In genomic region chr14:51846631-51847488, GRCh38 we compare ENCODE assay signal across 8 cellular contexts. TPM values are rescaled to one million over a fixed set of nuclear protein-coding genes. Genes with fewer than 3 reads are reported as not detected.
DNase-seq lines count a peak whose midpoint lies in the region; ATAC-seq and TF ChIP-seq lines count a peak whose summit lies in the region.

No MANE protein-coding gene starts in this region.

- WGBS in adrenal gland, 4 donors, result 41 to 51% (median 49%) methylated on average over 16 of the region's 16 CpGs

- H3K4me1 Mint-ChIP-seq in IgD-negative memory B cell, result peaks cover 36 to 63% (median 37%) of the 10 kb centered on the region in 3 donors
- H3K4me1 Mint-ChIP-seq in T-cell, result peaks cover 65 to 76% (median 66%) of the 10 kb centered on the region in 3 donors

- peak overlapping the region; percentile 98 to 100 (median 99) for H3K27ac Mint-ChIP-seq in IgD-negative memory B cell
- H3K27ac Mint-ChIP-seq in T-cell, result peak overlapping the region; percentile 99

- no peaks in the 10 kb centered on the region for H3K36me3 ChIP-seq in adrenal gland (replicated peaks in 1 of 2)

- no peaks in the 10 kb centered on the region for H3K27me3 ChIP-seq in adrenal gland

- intact Hi-C loops in adrenal gland (cut with DNase I), result no loop called here

- H3K36me3 Mint-ChIP-seq in IgD-negative memory B cell, result no peaks in the 10 kb centered on the region
- no peaks in the 10 kb centered on the region for H3K36me3 Mint-ChIP-seq in T-cell

- no peak for TF ChIP-seq CTCF in adrenal gland (IDR thresholded peaks at IDR 0.05)

- H3K9me3 Mint-ChIP-seq in IgD-negative memory B cell (peaks cover 0 to 3% (median 2%) of the 10 kb centered on the region in 3 donors), T-cell (peaks cover 0 to 14% (median 8%) of the 10 kb centered on the region in 3 donors)

- H3K27ac ChIP-seq in adrenal gland (peak overlapping the region in 4 of 5 donors; percentile 21 to 87 (median 73)), skin epidermis (peak overlapping the region in 19 of 21 experiments; percentile 26 to 93 (median 73))

- TF ChIP-seq POLR2A in adrenal gland (IDR thresholded peaks at IDR 0.05), result no peak

- H3K4me3 ChIP-seq in adrenal gland (no peak overlapping the region), iPS-18c (ENCODE audit: insufficient read depth, low read depth, low read length) (peak overlapping the region; percentile 22; the same call in 1 of the 2 replicates), skin epidermis (peak overlapping the region in 6 of 7 experiments; percentile 0 to 29 (median 16))

- no peaks in the 10 kb centered on the region for H3K4me1 ChIP-seq in adrenal gland (replicated peaks in 1 of 2)

- CTCF ChIA-PET in T-cell (lab: Charles Lee), result interaction anchor here in 1 of 2 donors (0.5 to 2.7 kb wide), 20 partner anchors 9 to 1036 kb away, joined by 3 to 44 read pairs (median 4); partner anchors contain the start of gene GNG2

- DNase-seq in DMS153 treated with DMSO at 0.1 percent for 48 hours (lab: John Stamatoyannopoulos, UW; ENCODE audit: unreplicated experiment), result peak; percentile 64
- peak; percentile 58 to 97 (median 88) for DNase-seq in T-cell
- DNase-seq in adrenal gland, result peak; percentile 43 to 89 (median 52)
- no peak for DNase-seq in dedifferentiated amniotic fluid mesenchymal stem cell (ENCODE audit: extremely low spot score)

- peak; percentile 77 for ATAC-seq in GM21367 (IDR thresholded peaks at IDR 0.05; ENCODE audit: unreplicated experiment)
- ATAC-seq in T-cell (replicated peaks in 1 of 4), result peak; percentile 82 to 92 (median 90)

- H3K27me3 Mint-ChIP-seq in IgD-negative memory B cell (no peaks in the 10 kb centered on the region), T-cell (no peaks in the 10 kb centered on the region)

- no peaks in the 10 kb centered on the region for H3K9me3 ChIP-seq in adrenal gland (replicated peaks in 1 of 3)
- no peaks in the 10 kb centered on the region for H3K9me3 ChIP-seq in iPS-18c (ENCODE audit: control insufficient read depth, insufficient read depth, low read length)

- H3K4me3 Mint-ChIP-seq in IgD-negative memory B cell (peak overlapping the region; percentile 88 to 90 (median 90)), T-cell (peak overlapping the region; percentile 82 to 89 (median 82))

- POLR2A ChIA-PET in T-cell (lab: Charles Lee), result interaction anchor here (0.6 to 3.9 kb wide), 28 partner anchors 9 to 1187 kb away, joined by 3 to 152 read pairs (median 5); partner anchors contain the start of genes GNG2 (in 2 of the 2) and TMX1 (in 1 of the 2)

RNA-seq across cellular contexts. Expression of gene GNG2, which starts 13.6 kb away (rescaled TPM):
- polyA plus RNA-seq in IgD-negative memory B cell, result 68.8 TPM
- 100 to 1,000 TPM in 2 of 5 donors, 10 to 100 TPM in 3; 82.2 to 197 (median 99.0) TPM for total RNA-seq in T-cell
- total RNA-seq in adrenal gland, result 10 to 100 TPM in 7 of 8 donors, 1 to 10 TPM in 1; 9.3 to 61.4 (median 20.7) TPM
- 10 to 100 TPM in 2 of 3 donors, 1 to 10 TPM in 1; 6.7 to 35.4 (median 14.0) TPM for polyA plus RNA-seq in adrenal gland

Comparison
In these comparisons a context has a peak if more than half of its experiments do, and no peak if none do; other contexts are left out.
1. H3K4me3 ChIP-seq: peak in iPS-18c (single experiment) and skin epidermis (6 of 7); none in adrenal gland (0 of 4).